ENCODE assay signal across 16 cellular contexts in genomic region chr21:41403331-41403730, GRCh38. TPM values are rescaled to one million over a fixed set of nuclear protein-coding genes. Genes with fewer than 3 reads are reported as not detected.
DNase-seq lines count a peak whose midpoint lies in the region; ATAC-seq and TF ChIP-seq lines count a peak whose summit lies in the region.
"Had no signal": no experiment of that assay in that cellular context is flagged by ENCODE, and none has a peak within 500 bp of the region (broad histone marks: within the 10 kb centered on the region; RNA-seq: fewer than 3 reads in every experiment).

No MANE protein-coding gene starts in this region.

- H3K9me3 ChIP-seq in right atrium auricular region = no peaks in the 10 kb centered on the region
- H3K9me3 ChIP-seq: A549, Caco-2, HAP-1 had no signal

- H3K4me1 ChIP-seq in right atrium auricular region = no peaks in the 10 kb centered on the region
- H3K4me1 ChIP-seq: A549, Caco-2, HAP-1 had no signal

- peaks cover 24% of the 10 kb centered on the region for H3K36me3 ChIP-seq in right atrium auricular region
- H3K36me3 ChIP-seq: HAP-1 had no signal

- no peak overlapping the region for H3K27ac ChIP-seq in right atrium auricular region
- H3K27ac ChIP-seq: 22Rv1, A549, C4-2B had no signal

- no peak for DNase-seq in activated CD4-positive, alpha-beta T cell treated with anti-CD3 and anti-CD28 coated beads, Interleukin-2, amount 10 ng/mL, durations not matched to agents 7 days and 5 days
- no peak for DNase-seq in activated CD4-positive, alpha-beta T cell treated with anti-CD3 and anti-CD28 coated beads for 1 hour
- DNase-seq in right atrium auricular region (ENCODE audit: low spot score) = peak; percentile 18
- no peak for DNase-seq in Right ventricle myocardium inferior (ENCODE audit: missing footprints)
- DNase-seq in memory B cell (ENCODE audit: low spot score in 2 of 2) = no peak
- DNase-seq in stimulated activated naive CD4-positive, alpha-beta T cell treated with Interleukin-2 at 50 U/mL for 16 hours (lab: John Stamatoyannopoulos, UW) = no peak
- DNase-seq: AML-193; Caco-2; CD4-positive, alpha-beta T cell; GDM1 had no signal

- peak overlapping the region; percentile 46 for H3K27ac Mint-ChIP-seq in activated CD4-positive, alpha-beta T cell treated with anti-CD3 and anti-CD28 coated beads, Interleukin-2, amount 10 ng/mL, durations not matched to agents 7 days and 5 days
- peak overlapping the region; percentile 22 for H3K27ac Mint-ChIP-seq in memory B cell
- H3K27ac Mint-ChIP-seq: CD4-positive, alpha-beta T cell; IgD-negative memory B cell had no signal

- TF ChIP-seq CTCF in right atrium auricular region (IDR thresholded peaks at IDR 0.05) = no peak

- H3K4me1 Mint-ChIP-seq in activated CD4-positive, alpha-beta T cell treated with anti-CD3 and anti-CD28 coated beads, Interleukin-2, amount 10 ng/mL, durations not matched to agents 7 days and 5 days = no peaks in the 10 kb centered on the region
- H3K4me1 Mint-ChIP-seq in memory B cell = no peaks in the 10 kb centered on the region
- H3K4me1 Mint-ChIP-seq: IgD-negative memory B cell had no signal

- H3K9me3 Mint-ChIP-seq in activated CD4-positive, alpha-beta T cell treated with anti-CD3 and anti-CD28 coated beads, Interleukin-2, amount 10 ng/mL, durations not matched to agents 7 days and 5 days = no peaks in the 10 kb centered on the region
- no peaks in the 10 kb centered on the region for H3K9me3 Mint-ChIP-seq in memory B cell
- H3K9me3 Mint-ChIP-seq: CD4-positive, alpha-beta T cell; IgD-negative memory B cell had no signal

- H3K4me3 Mint-ChIP-seq in activated CD4-positive, alpha-beta T cell treated with anti-CD3 and anti-CD28 coated beads, Interleukin-2, amount 10 ng/mL, durations not matched to agents 7 days and 5 days = no peak overlapping the region
- H3K4me3 Mint-ChIP-seq in memory B cell = no peak overlapping the region
- H3K4me3 Mint-ChIP-seq: CD4-positive, alpha-beta T cell; IgD-negative memory B cell had no signal

- H3K36me3 Mint-ChIP-seq in activated CD4-positive, alpha-beta T cell treated with anti-CD3 and anti-CD28 coated beads, Interleukin-2, amount 10 ng/mL, durations not matched to agents 7 days and 5 days (ENCODE audit: low read depth) = peaks cover 78% of the 10 kb centered on the region
- peaks cover 62% of the 10 kb centered on the region for H3K36me3 Mint-ChIP-seq in memory B cell

- ATAC-seq in Right ventricle myocardium inferior (no peak), memory B cell (ENCODE audit: low read depth) (no peak), GM21515 (IDR thresholded peaks at IDR 0.05; ENCODE audit: unreplicated experiment) (no peak)
- ATAC-seq: A549 had no signal

- H3K27me3 ChIP-seq in right atrium auricular region = no peaks in the 10 kb centered on the region

- no peaks in the 10 kb centered on the region for H3K27me3 Mint-ChIP-seq in activated CD4-positive, alpha-beta T cell treated with anti-CD3 and anti-CD28 coated beads, Interleukin-2, amount 10 ng/mL, durations not matched to agents 7 days and 5 days
- H3K27me3 Mint-ChIP-seq in memory B cell = no peaks in the 10 kb centered on the region
- H3K27me3 Mint-ChIP-seq: CD4-positive, alpha-beta T cell; IgD-negative memory B cell had no signal

- H3K4me3 ChIP-seq in right atrium auricular region = no peak overlapping the region
- H3K4me3 ChIP-seq: A549, HAP-1 had no signal

- CTCF ChIA-PET in activated CD4-positive, alpha-beta T cell treated with anti-CD3 and anti-CD28 coated beads, Interleukin-2, amount 10 ng/mL, durations not matched to agents 7 days and 5 days (lab: Charles Lee) = interaction anchor here (1.5 kb wide), 1 partner anchor 27 kb away, joined by 4 read pairs; no protein-coding TSS in a partner anchor

- intact Hi-C loops in Right ventricle myocardium inferior (cut with DNase I) = no loop called here

- POLR2A ChIA-PET in activated CD4-positive, alpha-beta T cell treated with anti-CD3 and anti-CD28 coated beads, Interleukin-2, amount 10 ng/mL, durations not matched to agents 7 days and 5 days (lab: Charles Lee) = no interaction called here

RNA-seq across cellular contexts. Expression of gene MX1, which starts 22.7 kb away (rescaled TPM):
- total RNA-seq in activated CD4-positive, alpha-beta T cell treated with anti-CD3 and anti-CD28 coated beads, Interleukin-2, amount 10 ng/mL, durations not matched to agents 7 days and 5 days = 100 to 1,000 TPM; 722 to 723 TPM
- total RNA-seq in right atrium auricular region (1 to 10 TPM; 6.9 to 8.5 TPM), Right ventricle myocardium inferior (11.0 TPM)

RNA-seq across cellular contexts. Expression of gene MX2, which starts 41.5 kb away (rescaled TPM):
- 100 to 1,000 TPM; 108 to 117 TPM for total RNA-seq in activated CD4-positive, alpha-beta T cell treated with anti-CD3 and anti-CD28 coated beads, Interleukin-2, amount 10 ng/mL, durations not matched to agents 7 days and 5 days
- total RNA-seq in right atrium auricular region (1 to 10 TPM; 5.5 to 5.9 TPM), Right ventricle myocardium inferior (4.8 TPM)

Comparison
In these comparisons a context has a peak if more than half of its experiments do, and no peak if none do; other contexts are left out.
1. RNA of gene MX1, which starts 22.7 kb away (total RNA-seq): 722 to 723 TPM in activated CD4-positive, alpha-beta T cell treated with anti-CD3 and anti-CD28 coated beads, Interleukin-2, amount 10 ng/mL, durations not matched to agents 7 days and 5 days; 11.0 TPM in Right ventricle myocardium inferior (single experiment) and 6.9 to 8.5 TPM in right atrium auricular region; every median in the first group is over 10 times any median in the second.
2. RNA of gene MX2, which starts 41.5 kb away (total RNA-seq): 108 to 117 TPM in activated CD4-positive, alpha-beta T cell treated with anti-CD3 and anti-CD28 coated beads, Interleukin-2, amount 10 ng/mL, durations not matched to agents 7 days and 5 days; 5.5 to 5.9 TPM in right atrium auricular region and 4.8 TPM in Right ventricle myocardium inferior (single experiment); every median in the first group is over 10 times any median in the second.